ENCODE assay signal across 8 cellular contexts in genomic region chr7:16926283-16926682, GRCh38. TPM values are rescaled to one million over a fixed set of nuclear protein-coding genes. Genes with fewer than 3 reads are reported as not detected.
DNase-seq lines count a peak whose midpoint lies in the region; ATAC-seq and TF ChIP-seq lines count a peak whose summit lies in the region.

No MANE protein-coding gene starts in this region.

- DNase-seq in AG09319 (ENCODE audit: extremely low read depth, low read depth) (no peak), heart left ventricle (peak in 4 of 5 donors; percentile 15 to 42 (median 32)), testis (peak; percentile 65)
- no peak for DNase-seq in activated CD4-positive, alpha-beta T cell treated with anti-CD3 and anti-CD28 coated beads for 1 hour
- no peak for DNase-seq in activated CD4-positive, CD25-positive, alpha-beta regulatory T cell treated with anti-CD3 and anti-CD28 coated beads, Interleukin-2, amount 50 U/mL, for 72 hours

- ATAC-seq in GM18519 (IDR thresholded peaks at IDR 0.05; ENCODE audit: low FRiP score, unreplicated experiment) = peak; percentile 37
- peak; percentile 41 for ATAC-seq in HG03565 (IDR thresholded peaks at IDR 0.05; ENCODE audit: unreplicated experiment)
- peak in 3 of 4 donors; percentile 63 to 81 (median 81) for ATAC-seq in heart left ventricle

- H3K27me3 ChIP-seq in heart left ventricle = no peaks in the 10 kb centered on the region
- H3K27me3 ChIP-seq in testis = no peaks in the 10 kb centered on the region

- intact Hi-C loops in heart left ventricle (cut with DNase I) (loop anchor here in 2 of 10 donors (5.0 to 10.0 kb wide), 4 partner anchors 56 to 719 kb away; no protein-coding TSS in a partner anchor), testis (cut with DNase I; ENCODE audit: low total_unique reads) (no loop called here)

- H3K27ac ChIP-seq in VCaP (no peak overlapping the region), heart left ventricle (no peak overlapping the region), testis (no peak overlapping the region)

- H3K9me3 ChIP-seq in heart left ventricle (no peaks in the 10 kb centered on the region), testis (no peaks in the 10 kb centered on the region)

- 33 to 71% (median 58%) methylated on average over 2 of the region's 2 CpGs for WGBS in heart left ventricle, 4 donors
- 37 to 62% methylated on average over 2 of the region's 2 CpGs for WGBS in testis, 2 donors

- no peaks in the 10 kb centered on the region for H3K36me3 ChIP-seq in heart left ventricle
- H3K36me3 ChIP-seq in testis (ENCODE audit: low read depth, missing control alignments) = no peaks in the 10 kb centered on the region

- H3K4me3 ChIP-seq in heart left ventricle (peak overlapping the region in 1 of 12 donors; percentile 16), testis (no peak overlapping the region)

- peak; percentile 90 for TF ChIP-seq CTCF in AG09319 (IDR thresholded peaks at IDR 0.05; ENCODE audit: low read depth, low read length)
- TF ChIP-seq CTCF in VCaP (conservative IDR thresholded peaks at IDR 0.05) = peak; percentile 83
- peak; percentile 43 to 79 (median 59) for TF ChIP-seq CTCF in heart left ventricle (IDR thresholded peaks at IDR 0.05)
- TF ChIP-seq CTCF in testis (IDR thresholded peaks at IDR 0.05) = peak in 2 of 3 experiments; percentile 53 to 56

- H3K4me1 ChIP-seq in heart left ventricle = peaks cover 0 to 16% (median 0%) of the 10 kb centered on the region in 12 donors
- H3K4me1 ChIP-seq in testis = no peaks in the 10 kb centered on the region

- TF ChIP-seq POLR2A in heart left ventricle (IDR thresholded peaks at IDR 0.05) (no peak), testis (IDR thresholded peaks at IDR 0.05) (no peak)

RNA-seq across cellular contexts. Expression of gene AGR3, which starts 44.5 kb away (rescaled TPM):
- total RNA-seq in heart left ventricle (not detected), testis (not detected)
- polyA plus RNA-seq in heart left ventricle (not detected), testis (ENCODE audit: insufficient read depth, low read depth, low replicate concordance) (2.0 TPM)

Comparison
In these comparisons a context has a peak if more than half of its experiments do, and no peak if none do; other contexts are left out.
1. DNase-seq: peak in heart left ventricle (4 of 5) and testis (single experiment); none in AG09319 (single experiment), activated CD4-positive, alpha-beta T cell treated with anti-CD3 and anti-CD28 coated beads for 1 hour (single experiment) and activated CD4-positive, CD25-positive, alpha-beta regulatory T cell treated with anti-CD3 and anti-CD28 coated beads, Interleukin-2, amount 50 U/mL, for 72 hours (single experiment).
2. Peak in every context shown above with its lines, with median percentiles within 50 percentile points of each other: CTCF ChIP-seq and ATAC-seq.